ENCODE assay signal across 8 cellular contexts in genomic region chrX:15738686-15739016, GRCh38. TPM values are rescaled to one million over a fixed set of nuclear protein-coding genes. Genes with fewer than 3 reads are reported as not detected.
DNase-seq lines count a peak whose midpoint lies in the region; ATAC-seq and TF ChIP-seq lines count a peak whose summit lies in the region.

No MANE protein-coding gene starts in this region.

- H3K27me3 Mint-ChIP-seq in CD8-positive, alpha-beta T cell (ENCODE audit: low read depth): no peaks in the 10 kb centered on the region

- H3K79me2 ChIP-seq in OCI-LY7 (ENCODE audit: insufficient read depth, low read depth, low read length): no peaks in the 10 kb centered on the region

- intact Hi-C loops in CD8-positive, alpha-beta T cell (cut with DNase I, micrococcal nuclease): loop anchor here (1.0 to 2.0 kb wide), 7 partner anchors 12 to 1132 kb away; partner anchors contain the start of genes ZRSR2 (in 2 of the 2), AP1S2 (in 1 of the 2) and RBBP7 (in 1 of the 2)
- intact Hi-C loops in OCI-LY7 (cut with micrococcal nuclease; ENCODE audit: unreplicated experiment): no loop called here

- no peaks in the 10 kb centered on the region for H3K27me3 ChIP-seq in CD8-positive, alpha-beta T cell (ENCODE audit: insufficient read depth, low read length)
- no peaks in the 10 kb centered on the region for H3K27me3 ChIP-seq in effector memory CD4-positive, alpha-beta T cell (replicated peaks; ENCODE audit: control insufficient read depth, insufficient read depth, low read length, poor library complexity, severe bottlenecking)
- H3K27me3 ChIP-seq in neuronal stem cell (ENCODE audit: control insufficient read depth in 3 of 3, insufficient read depth in 3 of 3, low read depth in 1 of 3, low read length in 3 of 3): peaks cover 0 to 27% (median 2%) of the 10 kb centered on the region in 3 experiments

- H3K4me2 ChIP-seq in OCI-LY7 (ENCODE audit: low read length) (peak overlapping the region; percentile 84), neuronal stem cell (ENCODE audit: insufficient read depth, low read length, poor library complexity, severe bottlenecking) (peak overlapping the region; percentile 67)

- WGBS in neuronal stem cell (ENCODE audit: extremely low coverage in 2 of 2, insufficient read length in 2 of 2, insufficient replicate concordance in 1 of 2), 2 donors: no CpG with 5 or more reads among the region's 6 CpGs

- no peak overlapping the region for H3K18ac ChIP-seq in neuronal stem cell (ENCODE audit: low read length)

- H2BK120ac ChIP-seq in neuronal stem cell (ENCODE audit: low read depth, low read length): no peak overlapping the region

- H3K9me2 ChIP-seq in OCI-LY7 (ENCODE audit: insufficient read depth, low read length): no peaks in the 10 kb centered on the region

- H2AK5ac ChIP-seq in neuronal stem cell (ENCODE audit: low read depth, low read length): no peak overlapping the region

- H2AFZ ChIP-seq in OCI-LY7 (ENCODE audit: low read length) (no peak overlapping the region; the same call in 1 of the 2 replicates), neuronal stem cell (ENCODE audit: low read length) (peak overlapping the region; percentile 38)

- TF ChIP-seq CTCF in CD8-positive, alpha-beta T cell (IDR thresholded peaks at IDR 0.05): no peak
- TF ChIP-seq CTCF in OCI-LY7 (conservative IDR thresholded peaks at IDR 0.05; ENCODE audit: low read length): no peak

- H2BK12ac ChIP-seq in neuronal stem cell (ENCODE audit: low read length): no peak overlapping the region

- no peak overlapping the region for H2BK5ac ChIP-seq in neuronal stem cell (ENCODE audit: low read length)

- BruUV-seq in OCI-LY7 (replicated peaks; lab: Mats Ljungman, UMichigan): no TSS peak

- peaks cover 28% of the 10 kb centered on the region for H3K36me3 Mint-ChIP-seq in CD8-positive, alpha-beta T cell

- H4K8ac ChIP-seq in neuronal stem cell (ENCODE audit: low read depth, low read length): no peak overlapping the region

- H3K9ac ChIP-seq in neuronal stem cell (ENCODE audit: low read depth, low read length, poor library complexity): no peak overlapping the region

- H3K4me1 ChIP-seq in CD8-positive, alpha-beta T cell (ENCODE audit: insufficient read depth, low read length): peaks cover 23% of the 10 kb centered on the region
- H3K4me1 ChIP-seq in OCI-LY7 (ENCODE audit: insufficient read depth, low read length, poor library complexity, severe bottlenecking) (peaks cover 12% of the 10 kb centered on the region), neuronal stem cell (ENCODE audit: control insufficient read depth in 2 of 2, insufficient read depth in 1 of 2, low read depth in 1 of 2, low read length in 2 of 2) (peaks cover 0 to 4% of the 10 kb centered on the region in 2 donors)
- H3K4me1 ChIP-seq in effector memory CD4-positive, alpha-beta T cell (ENCODE audit: control insufficient read depth, insufficient read depth, low read length, poor library complexity, severe bottlenecking): peaks cover 22% of the 10 kb centered on the region

- H4K20me1 ChIP-seq in OCI-LY7 (ENCODE audit: insufficient read depth, low read length): no peaks in the 10 kb centered on the region

- CTCF ChIA-PET in CD8-positive, alpha-beta T cell (lab: Charles Lee): interaction anchor here (0.7 to 4.1 kb wide), 4 partner anchors 11 to 52 kb away, joined by 3 to 30 read pairs (median 4); partner anchors contain the start of gene ZRSR2
- CTCF ChIA-PET in OCI-LY7 (lab: Charles Lee; ENCODE audit: unreplicated experiment): interaction anchor here (1.2 kb wide), 1 partner anchor 11 kb away, joined by 4 read pairs; no protein-coding TSS in a partner anchor

- H3K23ac ChIP-seq in neuronal stem cell (ENCODE audit: low read depth, low read length, poor library complexity): no peak overlapping the region

- H3K27ac Mint-ChIP-seq in CD8-positive, alpha-beta T cell: peak overlapping the region; percentile 92

- peak overlapping the region; percentile 84 for H3K4me3 ChIP-seq in CD8-positive, alpha-beta T cell (ENCODE audit: low read depth, low read length)
- H3K4me3 ChIP-seq in OCI-LY7 (ENCODE audit: low read depth, low read length, poor library complexity, severe bottlenecking): peak overlapping the region; percentile 69
- H3K4me3 ChIP-seq in effector memory CD4-positive, alpha-beta T cell (ENCODE audit: insufficient read depth, low read depth, low read length, poor library complexity, severe bottlenecking): peak overlapping the region; percentile 82
- no peak overlapping the region for H3K4me3 ChIP-seq in neuronal stem cell (ENCODE audit: low read length in 2 of 2)

- H3K36me3 ChIP-seq in CD8-positive, alpha-beta T cell (ENCODE audit: insufficient read depth, low read length): no peaks in the 10 kb centered on the region
- H3K36me3 ChIP-seq in OCI-LY7 (ENCODE audit: insufficient read depth, low read length) (no peaks in the 10 kb centered on the region), neuronal stem cell (replicated peaks in 1 of 2; ENCODE audit: control insufficient read depth in 2 of 2, insufficient read depth in 2 of 2, low read length in 2 of 2) (no peaks in the 10 kb centered on the region)
- H3K36me3 ChIP-seq in effector memory CD4-positive, alpha-beta T cell (ENCODE audit: control insufficient read depth, insufficient read depth, low read length): peaks cover 6% of the 10 kb centered on the region

- H3K9me3 ChIP-seq in CD8-positive, alpha-beta T cell (ENCODE audit: low read length): no peaks in the 10 kb centered on the region
- H3K9me3 ChIP-seq in OCI-LY7 (ENCODE audit: low read length): no peaks in the 10 kb centered on the region
- H3K9me3 ChIP-seq in effector memory CD4-positive, alpha-beta T cell (ENCODE audit: control insufficient read depth, low read length): no peaks in the 10 kb centered on the region
- H3K9me3 ChIP-seq in neuronal stem cell (replicated peaks in 1 of 2; ENCODE audit: control insufficient read depth in 2 of 2, insufficient read depth in 1 of 2, low read depth in 1 of 2, low read length in 2 of 2): no peaks in the 10 kb centered on the region

- H3K4me1 Mint-ChIP-seq in CD8-positive, alpha-beta T cell (ENCODE audit: low read depth): peaks cover 45% of the 10 kb centered on the region

- peak overlapping the region; percentile 81 for H3K27ac ChIP-seq in CD8-positive, alpha-beta T cell (ENCODE audit: low read depth, low read length)
- no peak overlapping the region for H3K27ac ChIP-seq in OCI-LY7 (ENCODE audit: low read depth, low read length, poor library complexity, severe bottlenecking)
- H3K27ac ChIP-seq in effector memory CD4-positive, alpha-beta T cell (ENCODE audit: insufficient read depth, low read length, poor library complexity, severe bottlenecking): peak overlapping the region; percentile 90
- H3K27ac ChIP-seq in neuronal stem cell (replicated peaks; ENCODE audit: low read length): no peak overlapping the region

- POLR2A ChIA-PET in CD8-positive, alpha-beta T cell (lab: Charles Lee): interaction anchor here (1.2 to 1.9 kb wide), 5 partner anchors 11 to 117 kb away, joined by 7 to 22 read pairs (median 11); partner anchors contain the start of genes AP1S2 and ZRSR2
- POLR2A ChIA-PET in OCI-LY7 (lab: Charles Lee): interaction anchor here (1.2 to 1.8 kb wide), 3 partner anchors 11 to 51 kb away, joined by 3 to 11 read pairs (median 3); partner anchors contain the start of gene ZRSR2

- no peak overlapping the region for H4K91ac ChIP-seq in neuronal stem cell (ENCODE audit: low read depth, low read length, poor library complexity)

- H3K4ac ChIP-seq in neuronal stem cell (ENCODE audit: low read length): no peak overlapping the region

- H2BK15ac ChIP-seq in neuronal stem cell (ENCODE audit: low read length): no peak overlapping the region

- no peak overlapping the region for H3K14ac ChIP-seq in neuronal stem cell (ENCODE audit: low read length)

- H3K79me1 ChIP-seq in neuronal stem cell (ENCODE audit: low read depth, low read length): no peaks in the 10 kb centered on the region

- peak in 1 of 7 experiments; percentile 39 for DNase-seq in CD8-positive, alpha-beta T cell
- peak; percentile 10 for DNase-seq in OCI-LY7 (ENCODE audit: low spot score)
- DNase-seq in effector memory CD4-positive, alpha-beta T cell: no peak
- DNase-seq in neuronal stem cell (ENCODE audit: low spot score): no peak
- DNase-seq in NCI-H2227 treated with DMSO at 0.1 percent for 48 hours (lab: John Stamatoyannopoulos, UW): no peak
- DNase-seq in SKM-1 treated with dmso at 0.1 percent for 144 hours (lab: John Stamatoyannopoulos, UW; ENCODE audit: unreplicated experiment): no peak
- no peak for DNase-seq in MV-4-11 (lab: John Stamatoyannopoulos, UW)

- H3K9me3 Mint-ChIP-seq in CD8-positive, alpha-beta T cell: no peaks in the 10 kb centered on the region

- peak; percentile 3 for ATAC-seq in CD8-positive, alpha-beta T cell
- ATAC-seq in HG03469 (IDR thresholded peaks at IDR 0.05; ENCODE audit: unreplicated experiment): no peak

- H3K4me3 Mint-ChIP-seq in CD8-positive, alpha-beta T cell: peak overlapping the region; percentile 94

RNA-seq across cellular contexts. Expression of gene CA5B, which starts 0.6 kb away (rescaled TPM):
- 10 to 100 TPM; 33.9 to 35.2 TPM for total RNA-seq in CD8-positive, alpha-beta T cell
- 0.85 and 3.1 TPM in 2 replicates for total RNA-seq in OCI-LY7 (2014; rRNA removed; shearing (Covaris generic))
- total RNA-seq in OCI-LY7 (2022): 6.0 and 6.2 TPM in 2 replicates
- 3.3 TPM for polyA plus RNA-seq in neuronal stem cell (2013, experiment 1 of 2)
- 3.4 TPM for polyA plus RNA-seq in neuronal stem cell (2013, experiment 2 of 2)

RNA-seq across cellular contexts. Expression of gene ZRSR2, which starts 51.6 kb away (rescaled TPM):
- 10 to 100 TPM; 21.1 to 21.2 TPM for total RNA-seq in CD8-positive, alpha-beta T cell
- 6.2 and 6.5 TPM in 2 replicates for total RNA-seq in OCI-LY7 (2014; rRNA removed; shearing (Covaris generic))
- 13.7 and 14.0 TPM in 2 replicates for total RNA-seq in OCI-LY7 (2022)
- 10.1 TPM for polyA plus RNA-seq in neuronal stem cell (2013, experiment 1 of 2)
- 9.7 TPM for polyA plus RNA-seq in neuronal stem cell (2013, experiment 2 of 2)

Comparison
In these comparisons a context has a peak if more than half of its experiments do, and no peak if none do; other contexts are left out.
1. H3K27ac ChIP-seq: peak in CD8-positive, alpha-beta T cell (single experiment) and effector memory CD4-positive, alpha-beta T cell (single experiment); none in OCI-LY7 (single experiment) and neuronal stem cell (single experiment).
2. H3K4me3 ChIP-seq: peak in CD8-positive, alpha-beta T cell (single experiment), OCI-LY7 (single experiment) and effector memory CD4-positive, alpha-beta T cell (single experiment); none in neuronal stem cell (0 of 2).
3. RNA of gene CA5B, which starts 0.6 kb away (total RNA-seq): 33.9 to 35.2 TPM in CD8-positive, alpha-beta T cell; 0.85 to 6.2 TPM in OCI-LY7; every median in the first group is over 4 times any median in the second.